8 cellular contexts compared by ENCODE assay signal in the genomic region with DNA sequence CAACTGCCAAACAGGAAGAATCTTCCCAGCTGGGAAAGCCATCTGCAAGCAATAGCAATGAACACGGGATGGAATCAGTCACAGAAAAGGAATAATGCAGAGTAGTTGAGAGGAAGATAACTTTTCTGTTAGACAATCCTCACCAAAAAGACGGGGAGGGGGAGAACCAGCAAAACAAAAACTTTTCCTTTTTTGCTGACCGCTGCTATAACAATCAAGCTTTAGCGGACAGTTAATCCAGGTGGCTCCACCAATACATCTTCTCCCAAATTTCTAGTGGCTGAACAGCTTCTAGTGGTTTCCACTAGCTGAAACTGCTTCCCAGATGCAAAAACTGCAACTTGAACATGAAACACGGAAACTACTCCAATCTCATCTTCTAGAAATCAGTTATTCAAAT.
DNase-seq lines count a peak whose midpoint lies in the region; ATAC-seq, FAIRE-seq and TF ChIP-seq lines count a peak whose summit lies in the region.

No MANE protein-coding gene starts in this region.

- H3K4me3 ChIP-seq in foreskin fibroblast (ENCODE audit: low read depth in 1 of 2, low read length in 2 of 2), result peak overlapping the region; percentile 58 to 92
- peak overlapping the region; percentile 96 for H3K4me3 ChIP-seq in skeletal muscle cell (ENCODE audit: low read depth, low read length)

- no peak for TF ChIP-seq CTCF in VCaP (conservative IDR thresholded peaks at IDR 0.05)
- TF ChIP-seq CTCF in foreskin fibroblast (IDR thresholded peaks at IDR 0.05; ENCODE audit: low read depth, low read length), result no peak

- peak; percentile 59 for FAIRE-seq in GM19239 (lab: Jason Lieb, UNC)

- no peak for DNase-seq in GM19239 (ENCODE audit: insufficient read length, low spot score)
- DNase-seq in foreskin fibroblast, result no peak
- no peak for DNase-seq in skeletal muscle cell (ENCODE audit: low read depth)
- no peak for DNase-seq in NCI-H1105 (lab: John Stamatoyannopoulos, UW)

- no peak for ATAC-seq in HG03354 (IDR thresholded peaks at IDR 0.05; ENCODE audit: poor library complexity, severe bottlenecking, unreplicated experiment)
- no peak for ATAC-seq in HG02938 (IDR thresholded peaks at IDR 0.05; ENCODE audit: unreplicated experiment)
- ATAC-seq in GM21576 (IDR thresholded peaks at IDR 0.05; ENCODE audit: unreplicated experiment), result no peak

- peak overlapping the region; percentile 97 for H3K27ac ChIP-seq in VCaP
